ENCODE assay signal across 16 cellular contexts in the genomic region with DNA sequence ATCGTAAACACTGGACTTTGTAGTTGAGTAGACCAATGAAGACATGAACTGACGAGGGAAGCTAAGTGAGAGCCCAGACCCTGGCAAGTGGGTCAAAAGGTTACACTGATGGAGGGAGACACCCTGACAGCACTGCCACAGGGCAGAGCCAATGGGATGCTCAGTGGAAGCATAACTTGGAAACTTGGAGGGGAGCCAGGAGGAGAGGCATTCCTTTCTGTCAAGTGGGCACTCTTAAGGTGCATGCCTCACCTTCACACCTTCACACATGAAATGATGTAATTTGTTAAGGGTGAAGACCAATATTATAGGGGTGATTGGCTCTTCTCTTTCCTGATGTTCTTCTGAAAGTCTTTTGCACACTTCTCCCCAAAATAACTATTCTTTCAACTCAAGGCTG.
"Had no signal": no experiment of that assay in that cellular context is flagged by ENCODE, and none has a peak within 500 bp of the region (broad histone marks: within the 10 kb centered on the region; RNA-seq: fewer than 3 reads in every experiment).

No MANE protein-coding gene starts in this region.

- H3K9me3 Mint-ChIP-seq: activated B cell treated with CpG ODN at 0.5 μM for 24 hours; activated CD4-positive, alpha-beta memory T cell treated with anti-CD3 and anti-CD28 coated beads, Interleukin-2, amount 10 ng/mL, durations not matched to agents 7 days and 5 days; activated CD4-positive, alpha-beta T cell treated with anti-CD3 and anti-CD28 coated beads, Interleukin-2, amount 10 ng/mL, durations not matched to agents 7 days and 5 days; activated naive CD4-positive, alpha-beta T cell treated with anti-CD3 and anti-CD28 coated beads, Interleukin-2, amount 10 ng/mL, durations not matched to agents 7 days and 5 days; activated naive CD8-positive, alpha-beta T cell treated with anti-CD3 and anti-CD28 coated beads for 36 hours; activated T-helper 17 cell treated with anti-CD3 and anti-CD28 coated beads, Interleukin-2, amount 50 U/mL, for 72 hours; T-cell had no signal

- H3K36me3 Mint-ChIP-seq: activated naive CD4-positive, alpha-beta T cell treated with anti-CD3 and anti-CD28 coated beads, Interleukin-2, amount 10 ng/mL, durations not matched to agents 7 days and 5 days; activated naive CD8-positive, alpha-beta T cell treated with anti-CD3 and anti-CD28 coated beads for 36 hours; T-cell had no signal

- DNase-seq: activated B cell treated with CpG ODN at 0.5 μM for 24 hours; activated CD4-positive, alpha-beta memory T cell treated with anti-CD3 and anti-CD28 coated beads, Interleukin-2, amount 10 ng/mL, durations not matched to agents 7 days and 5 days; activated CD4-positive, alpha-beta T cell treated with anti-CD3 and anti-CD28 coated beads for 1 hour; activated CD4-positive, alpha-beta T cell treated with anti-CD3 and anti-CD28 coated beads, Interleukin-2, amount 10 ng/mL, durations not matched to agents 7 days and 5 days; activated gamma-delta T cell treated with Interleukin-2 at 50 U/mL for 16 hours; activated naive CD4-positive, alpha-beta T cell treated with anti-CD3 and anti-CD28 coated beads, Interleukin-2, amount 10 ng/mL, durations not matched to agents 7 days and 5 days; activated naive CD8-positive, alpha-beta T cell treated with anti-CD3 and anti-CD28 coated beads for 36 hours; activated T-cell treated with anti-CD3 and anti-CD28 coated beads for 4 hours; activated T-cell treated with anti-CD3 and anti-CD28 coated beads, Interleukin-2, amount 50 U/mL, for 48 hours; caudate nucleus; KG1; NCI-H1048; SIG-M5; T-cell; T1000 had no signal

- H3K4me3 Mint-ChIP-seq: activated B cell treated with CpG ODN at 0.5 μM for 24 hours; activated CD4-positive, alpha-beta memory T cell treated with anti-CD3 and anti-CD28 coated beads, Interleukin-2, amount 10 ng/mL, durations not matched to agents 7 days and 5 days; activated CD4-positive, alpha-beta T cell treated with anti-CD3 and anti-CD28 coated beads, Interleukin-2, amount 10 ng/mL, durations not matched to agents 7 days and 5 days; activated naive CD4-positive, alpha-beta T cell treated with anti-CD3 and anti-CD28 coated beads, Interleukin-2, amount 10 ng/mL, durations not matched to agents 7 days and 5 days; activated naive CD8-positive, alpha-beta T cell treated with anti-CD3 and anti-CD28 coated beads for 36 hours; activated T-helper 17 cell treated with anti-CD3 and anti-CD28 coated beads, Interleukin-2, amount 50 U/mL, for 72 hours; T-cell had no signal

- H3K27me3 Mint-ChIP-seq: activated B cell treated with CpG ODN at 0.5 μM for 24 hours; activated CD4-positive, alpha-beta memory T cell treated with anti-CD3 and anti-CD28 coated beads, Interleukin-2, amount 10 ng/mL, durations not matched to agents 7 days and 5 days; activated CD4-positive, alpha-beta T cell treated with anti-CD3 and anti-CD28 coated beads, Interleukin-2, amount 10 ng/mL, durations not matched to agents 7 days and 5 days; activated naive CD4-positive, alpha-beta T cell treated with anti-CD3 and anti-CD28 coated beads, Interleukin-2, amount 10 ng/mL, durations not matched to agents 7 days and 5 days; activated naive CD8-positive, alpha-beta T cell treated with anti-CD3 and anti-CD28 coated beads for 36 hours; activated T-helper 17 cell treated with anti-CD3 and anti-CD28 coated beads, Interleukin-2, amount 50 U/mL, for 72 hours; T-cell had no signal

- H3K4me1 Mint-ChIP-seq: activated B cell treated with CpG ODN at 0.5 μM for 24 hours; activated CD4-positive, alpha-beta memory T cell treated with anti-CD3 and anti-CD28 coated beads, Interleukin-2, amount 10 ng/mL, durations not matched to agents 7 days and 5 days; activated CD4-positive, alpha-beta T cell treated with anti-CD3 and anti-CD28 coated beads, Interleukin-2, amount 10 ng/mL, durations not matched to agents 7 days and 5 days; activated naive CD4-positive, alpha-beta T cell treated with anti-CD3 and anti-CD28 coated beads, Interleukin-2, amount 10 ng/mL, durations not matched to agents 7 days and 5 days; activated naive CD8-positive, alpha-beta T cell treated with anti-CD3 and anti-CD28 coated beads for 36 hours; activated T-helper 17 cell treated with anti-CD3 and anti-CD28 coated beads, Interleukin-2, amount 50 U/mL, for 72 hours; T-cell had no signal

- ATAC-seq: activated T-helper 17 cell treated with anti-CD3 and anti-CD28 coated beads, Interleukin-2, amount 50 U/mL, for 72 hours; T-cell had no signal

- H3K27ac Mint-ChIP-seq: activated B cell treated with CpG ODN at 0.5 μM for 24 hours; activated CD4-positive, alpha-beta memory T cell treated with anti-CD3 and anti-CD28 coated beads, Interleukin-2, amount 10 ng/mL, durations not matched to agents 7 days and 5 days; activated CD4-positive, alpha-beta T cell treated with anti-CD3 and anti-CD28 coated beads, Interleukin-2, amount 10 ng/mL, durations not matched to agents 7 days and 5 days; activated naive CD4-positive, alpha-beta T cell treated with anti-CD3 and anti-CD28 coated beads, Interleukin-2, amount 10 ng/mL, durations not matched to agents 7 days and 5 days; activated naive CD8-positive, alpha-beta T cell treated with anti-CD3 and anti-CD28 coated beads for 36 hours; activated T-helper 17 cell treated with anti-CD3 and anti-CD28 coated beads, Interleukin-2, amount 50 U/mL, for 72 hours; T-cell had no signal
